ENCODE assay signal across 19 cellular contexts in genomic region chr9:124015091-124015660, GRCh38. TPM values are rescaled to one million over a fixed set of nuclear protein-coding genes. Genes with fewer than 3 reads are reported as not detected.
A peak's percentile ranks its signal among the peaks of the same experiment; 100 is the strongest.
DNase-seq lines count a peak whose midpoint lies in the region; ATAC-seq and TF ChIP-seq lines count a peak whose summit lies in the region.
"Had no signal": no experiment of that assay in that cellular context is flagged by ENCODE, and none has a peak within 500 bp of the region (broad histone marks: within the 10 kb centered on the region; RNA-seq: fewer than 3 reads in every experiment).

No MANE protein-coding gene starts in this region.

- peak overlapping the region; percentile 8 to 71 (median 41) for H3K4me3 Mint-ChIP-seq in nephron
- H3K4me3 Mint-ChIP-seq: activated naive CD8-positive, alpha-beta T cell treated with anti-CD3 and anti-CD28 coated beads, Interleukin-2, amount 10 ng/mL, durations not matched to agents 7 days and 5 days; mesothelial cell of epicardium had no signal

- H3K4me3 ChIP-seq in HUES64 (ENCODE audit: low read length): peak overlapping the region; percentile 26; the same call in 1 of the 2 replicates
- peak overlapping the region in 56 of 59 donors; percentile 14 to 73 (median 61) for H3K4me3 ChIP-seq in dorsolateral prefrontal cortex
- H3K4me3 ChIP-seq: gastrocnemius medialis had no signal

- intact Hi-C loops in dorsolateral prefrontal cortex (cut with DNase I) (no loop called here), sciatic nerve (cut with DNase I) (no loop called here)

- H3K27ac ChIP-seq in HUES64 (ENCODE audit: low read depth, low read length) (no peak overlapping the region), dorsolateral prefrontal cortex (peak overlapping the region in 55 of 59 donors; percentile 29 to 91 (median 73))
- H3K27ac ChIP-seq: gastrocnemius medialis had no signal

- peak overlapping the region; percentile 16; the same call in 1 of the 2 replicates for H3K9ac ChIP-seq in ES-I3 (ENCODE audit: low read depth, low read length)
- H3K9ac ChIP-seq in HUES64 (ENCODE audit: low read depth, low read length): no peak overlapping the region

- H3K9me3 ChIP-seq in ES-I3 (ENCODE audit: control insufficient read depth, insufficient read depth, low read length) (no peaks in the 10 kb centered on the region), HUES64 (ENCODE audit: insufficient read depth, low read depth, low read length) (no peaks in the 10 kb centered on the region)
- H3K9me3 ChIP-seq: gastrocnemius medialis had no signal

- DNase-seq in dorsolateral prefrontal cortex: peak in 2 of 10 donors; percentile 31 to 39
- DNase-seq in 8988T: no peak
- DNase-seq in sciatic nerve (ENCODE audit: low spot score): no peak
- DNase-seq in activated gamma-delta T cell (lab: John Stamatoyannopoulos, UW): no peak
- DNase-seq: activated CD8-positive, alpha-beta memory T cell treated with anti-CD3 and anti-CD28 coated beads, Interleukin-2, amount 10 ng/mL, durations not matched to agents 7 days and 5 days; activated naive CD8-positive, alpha-beta T cell treated with anti-CD3 and anti-CD28 coated beads, Interleukin-2, amount 10 ng/mL, durations not matched to agents 7 days and 5 days; cerebellar nuclear complex; gastrocnemius medialis; NCI-H1694 treated with DMSO at 0.1 percent for 48 hours; NCI-H510A treated with DMSO at 0.1 percent for 48 hours; OCI-M1; substantia nigra had no signal

- no peak for TF ChIP-seq CTCF in dorsolateral prefrontal cortex (IDR thresholded peaks at IDR 0.05 in 54 of 56, conservative IDR thresholded peaks at IDR 0.05 in 2 of 56; ENCODE audit: low read depth in 1 of 56, partially characterized antibody in 56 of 56)
- TF ChIP-seq CTCF in nephron (IDR thresholded peaks at IDR 0.05; ENCODE audit: unreplicated experiment in 3 of 3): no peak

- H3K36me3 ChIP-seq in ES-I3 (ENCODE audit: insufficient read depth, low read length): no peaks in the 10 kb centered on the region
- H3K36me3 ChIP-seq in HUES64 (ENCODE audit: insufficient read depth, low read length): no peaks in the 10 kb centered on the region
- H3K36me3 ChIP-seq: gastrocnemius medialis had no signal

- no peaks in the 10 kb centered on the region for H3K36me3 Mint-ChIP-seq in nephron (ENCODE audit: low read depth)
- H3K36me3 Mint-ChIP-seq: mesothelial cell of epicardium had no signal

- H3K9me3 Mint-ChIP-seq in nephron: peaks cover 4% of the 10 kb centered on the region
- H3K9me3 Mint-ChIP-seq: activated naive CD8-positive, alpha-beta T cell treated with anti-CD3 and anti-CD28 coated beads, Interleukin-2, amount 10 ng/mL, durations not matched to agents 7 days and 5 days; mesothelial cell of epicardium had no signal

- H3K4me1 Mint-ChIP-seq in nephron: peaks cover 25% of the 10 kb centered on the region

- H3K27ac Mint-ChIP-seq in nephron: no peak overlapping the region
- H3K27ac Mint-ChIP-seq: activated naive CD8-positive, alpha-beta T cell treated with anti-CD3 and anti-CD28 coated beads, Interleukin-2, amount 10 ng/mL, durations not matched to agents 7 days and 5 days; CD14-positive monocyte; mesothelial cell of epicardium had no signal

- H3K27me3 Mint-ChIP-seq in nephron (ENCODE audit: low read depth): peaks cover 95% of the 10 kb centered on the region

- peaks cover 4% of the 10 kb centered on the region for H3K4me1 ChIP-seq in ES-I3 (ENCODE audit: insufficient read depth, low read length)
- peaks cover 22% of the 10 kb centered on the region; the same call in 1 of the 2 replicates for H3K4me1 ChIP-seq in HUES64 (ENCODE audit: insufficient read depth, low read length)

- 2% methylated on average over 52 of the region's 52 CpGs for WGBS in HUES64

- ATAC-seq in HG02870 (IDR thresholded peaks at IDR 0.05; ENCODE audit: unreplicated experiment) (no peak), sciatic nerve (no peak)
- ATAC-seq: activated CD8-positive, alpha-beta memory T cell treated with anti-CD3 and anti-CD28 coated beads, Interleukin-2, amount 10 ng/mL, durations not matched to agents 7 days and 5 days; gastrocnemius medialis had no signal

- H3K27me3 ChIP-seq in HUES64 (ENCODE audit: insufficient read depth, low read length) (peaks cover 99% of the 10 kb centered on the region), dorsolateral prefrontal cortex (peaks cover 0 to 99% (median 79%) of the 10 kb centered on the region in 45 donors)

RNA-seq across cellular contexts. Expression of gene LHX2, which starts 3.6 kb away (rescaled TPM):
- 0.95 TPM for polyA plus RNA-seq in HUES64 (2013, experiment 1 of 2)
- polyA plus RNA-seq in HUES64 (2013, experiment 2 of 2): 0.89 TPM
- total RNA-seq in dorsolateral prefrontal cortex (100 to 1,000 TPM in 8 of 120 experiments, 10 to 100 TPM in 112; 23.2 to 211 (median 64.6) TPM), sciatic nerve (not detected)
- total RNA-seq: activated CD8-positive, alpha-beta memory T cell treated with anti-CD3 and anti-CD28 coated beads, Interleukin-2, amount 10 ng/mL, durations not matched to agents 7 days and 5 days; activated naive CD8-positive, alpha-beta T cell treated with anti-CD3 and anti-CD28 coated beads, Interleukin-2, amount 10 ng/mL, durations not matched to agents 7 days and 5 days; gastrocnemius medialis; mesothelial cell of epicardium; posterior vena cava had no signal
- polyA plus RNA-seq: CD14-positive monocyte had no signal

Comparison
In these comparisons a context has a peak if more than half of its experiments do, and no peak if none do; other contexts are left out.
1. RNA of gene LHX2, which starts 3.6 kb away (total RNA-seq): 23.2 to 211 TPM in dorsolateral prefrontal cortex; not detected in sciatic nerve (single experiment); every median in the first group is over 10 times any median in the second.